8 cellular contexts compared by ENCODE assay signal in genomic region chr3:157174616-157175498, GRCh38. TPM values are rescaled to one million over a fixed set of nuclear protein-coding genes. Genes with fewer than 3 reads are reported as not detected.
DNase-seq lines count a peak whose midpoint lies in the region; ATAC-seq, FAIRE-seq and TF ChIP-seq lines count a peak whose summit lies in the region.

No MANE protein-coding gene starts in this region.

- intact Hi-C loops in Right ventricle myocardium superior (cut with DNase I) (loop anchor here (1.0 kb wide), 1 partner anchor 15 kb away; the partner anchor contains the start of gene CCNL1), ovary (cut with DNase I) (loop anchor here in 3 of 4 donors (1.0 to 2.0 kb wide), 3 partner anchors 14 to 15 kb away; partner anchors contain the start of gene CCNL1 (in 2 of the 3)), thyroid gland (cut with DNase I) (no loop called here)

- H3K9ac ChIP-seq in adipocyte (ENCODE audit: low read length) = peak overlapping the region; percentile 99

- H3K4me3 ChIP-seq in adipocyte (ENCODE audit: low read length) (peak overlapping the region; percentile 98), ovary (peak overlapping the region; percentile 55), thyroid gland (replicated peaks in 1 of 3) (peak overlapping the region; percentile 19 to 41 (median 40))

- TF ChIP-seq POLR2A in GM12891 (IDR thresholded peaks at IDR 0.05; ENCODE audit: low read depth, low read length) (peak; percentile 92), ovary (IDR thresholded peaks at IDR 0.05) (peak; percentile 98), thyroid gland (IDR thresholded peaks at IDR 0.05) (peak; percentile 89 to 98)

- H3K9me3 ChIP-seq in adipocyte (ENCODE audit: control insufficient read depth, low read length) (no peaks in the 10 kb centered on the region), ovary (no peaks in the 10 kb centered on the region), thyroid gland (no peaks in the 10 kb centered on the region)

- peak overlapping the region; percentile 91 to 96 for H3K27ac ChIP-seq in ovary
- H3K27ac ChIP-seq in thyroid gland = peak overlapping the region; percentile 90 to 99 (median 95)

- peak in 1 of 3 donors; percentile 14 for TF ChIP-seq CTCF in ovary (IDR thresholded peaks at IDR 0.05)
- TF ChIP-seq CTCF in thyroid gland (IDR thresholded peaks at IDR 0.05) = no peak

- peaks cover 37% of the 10 kb centered on the region for H3K4me1 ChIP-seq in adipocyte (ENCODE audit: control insufficient read depth, insufficient read depth, low read length)
- H3K4me1 ChIP-seq in ovary (ENCODE audit: insufficient read depth) = peaks cover 3% of the 10 kb centered on the region
- H3K4me1 ChIP-seq in thyroid gland = peaks cover 17 to 21% of the 10 kb centered on the region in 2 donors

- peak; percentile 99 for TF ChIP-seq EP300 in ovary (IDR thresholded peaks at IDR 0.05)

- H3K27me3 ChIP-seq in adipocyte (replicated peaks; ENCODE audit: control insufficient read depth, insufficient read depth, low read length) = no peaks in the 10 kb centered on the region
- H3K27me3 ChIP-seq in ovary = no peaks in the 10 kb centered on the region
- H3K27me3 ChIP-seq in thyroid gland = no peaks in the 10 kb centered on the region

- peak; percentile 95 for FAIRE-seq in GM12891 (lab: Jason Lieb, UNC)

- 0% methylated on average over 63 of the region's 63 CpGs for WGBS in ovary, 3 donors
- 0 to 1% methylated on average over 32 to 54 of the region's 63 CpGs for WGBS in thyroid gland, 2 donors

- peak; percentile 89 for DNase-seq in GM12891 (ENCODE audit: insufficient read length, low spot score)
- DNase-seq in NCI-H1417 treated with DMSO at 0.1 percent for 48 hours (lab: John Stamatoyannopoulos, UW) = peak; percentile 96
- DNase-seq in SW 1271 (lab: John Stamatoyannopoulos, UW) = peak; percentile 99
- DNase-seq in adipocyte (ENCODE audit: low read depth) = peak; percentile 100
- DNase-seq in Right ventricle myocardium superior = peak; percentile 99
- peak; percentile 98 to 100 (median 99) for DNase-seq in ovary
- peak; percentile 99 for DNase-seq in thyroid gland

- ATAC-seq in HG02798 (IDR thresholded peaks at IDR 0.05; ENCODE audit: poor library complexity, unreplicated experiment) (peak; percentile 95), Right ventricle myocardium superior (ENCODE audit: poor library complexity) (peak; percentile 98)

- H3K36me3 ChIP-seq in adipocyte (ENCODE audit: control insufficient read depth, insufficient read depth, low read length, severe bottlenecking) (no peaks in the 10 kb centered on the region), ovary (no peaks in the 10 kb centered on the region), thyroid gland (no peaks in the 10 kb centered on the region)

TF ChIP-seq in GM12891, 5 proteins besides CTCF, POLR2A, EP300 and RAD21:
- TF ChIP-seq SPI1 (IDR thresholded peaks at IDR 0.05; ENCODE audit: low read depth, low read length) (no peak), POU2F2 (IDR thresholded peaks at IDR 0.05; ENCODE audit: low read depth, low read length) (peak; percentile 64), TAF1 (IDR thresholded peaks at IDR 0.05; ENCODE audit: low read depth, low read length) (peak; percentile 92), PAX5 (IDR thresholded peaks at IDR 0.05; ENCODE audit: insufficient read depth, low read length, severe bottlenecking) (peak; percentile 28), POLR2AphosphoS5 (IDR thresholded peaks at IDR 0.05; ENCODE audit: low read depth, low read length) (peak; percentile 94)

RNA-seq across cellular contexts. Expression of gene CCNL1, which starts 14.9 kb away (rescaled TPM):
- polyA plus RNA-seq in GM12891 (2012; ENCODE audit: low read depth, missing spikeins) = 114 TPM
- 20.2 TPM for total RNA-seq in Right ventricle myocardium superior
- total RNA-seq in ovary = 100 to 1,000 TPM in 4 of 7 donors, 10 to 100 TPM in 3; 86.8 to 514 (median 115) TPM
- polyA plus RNA-seq in ovary = 10 to 100 TPM; 67.6 to 78.7 TPM
- 100 to 1,000 TPM; 142 to 375 (median 227) TPM for total RNA-seq in thyroid gland

Comparison
In these comparisons a context has a peak if more than half of its experiments do, and no peak if none do; other contexts are left out.
1. Peak in every context shown above with its lines: DNase-seq, ATAC-seq, H3K4me3 ChIP-seq and H3K27ac ChIP-seq.
2. H3K4me3 ChIP-seq: peak in every context shown above with its lines; median percentile 98 in adipocyte; 55 in ovary; 40 in thyroid gland.